In the genomic region with DNA sequence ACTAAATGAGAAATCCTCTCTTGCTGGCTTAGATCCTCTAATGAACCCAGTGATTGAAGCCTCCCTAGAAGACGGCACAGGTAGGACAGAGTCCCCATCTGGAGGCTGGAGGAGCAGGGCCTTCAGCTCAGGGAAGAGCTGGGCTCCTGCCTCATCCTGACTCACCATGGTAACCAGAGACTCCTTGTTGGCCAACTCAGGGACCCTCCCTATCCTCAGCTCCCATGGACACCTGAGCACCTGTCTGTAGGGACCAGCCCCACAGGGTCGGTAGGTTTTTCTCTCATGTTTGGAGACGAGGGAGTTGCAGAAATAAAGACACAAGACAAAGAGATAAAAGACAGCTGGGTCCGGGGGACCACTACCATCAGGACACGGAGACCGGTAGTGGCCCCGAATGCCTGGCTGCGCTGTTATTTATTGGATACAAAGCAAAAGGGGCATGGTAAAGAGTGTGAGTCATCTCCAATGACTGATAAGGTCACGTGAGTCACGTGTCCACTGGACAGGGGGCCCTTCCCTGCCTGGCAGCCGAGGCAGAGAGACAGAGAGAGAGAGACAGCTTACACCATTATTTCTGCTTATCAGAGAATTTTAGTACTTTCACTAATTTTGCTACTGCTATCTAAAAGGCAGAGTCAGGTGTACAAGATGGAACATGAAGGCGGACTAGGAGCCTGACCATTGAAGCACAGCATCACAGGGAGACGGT, we compare ENCODE assay signal across 14 cellular contexts. TPM values are rescaled to one million over a fixed set of nuclear protein-coding genes. Genes with fewer than 3 reads are reported as not detected.
A peak's percentile ranks its signal among the peaks of the same experiment; 100 is the strongest.
DNase-seq lines count a peak whose midpoint lies in the region; ATAC-seq and TF ChIP-seq lines count a peak whose summit lies in the region.
"Had no signal": no experiment of that assay in that cellular context is flagged by ENCODE, and none has a peak within 500 bp of the region (broad histone marks: within the 10 kb centered on the region; RNA-seq: fewer than 3 reads in every experiment).

No MANE protein-coding gene starts in this region.

- in situ Hi-C loops in brain microvascular endothelial cell (cut with HindIII; ENCODE audit: low pct_ligation_motif_present, low sequenced_read_pairs) = no loop called here

- no peaks in the 10 kb centered on the region for H3K27me3 ChIP-seq in brain microvascular endothelial cell (replicated peaks)

- intact Hi-C loops in activated CD8-positive, alpha-beta T cell treated with anti-CD3 and anti-CD28 coated beads for 36 hours (cut with micrococcal nuclease) = no loop called here

- H3K4me3 Mint-ChIP-seq in activated CD8-positive, alpha-beta T cell treated with anti-CD3 and anti-CD28 coated beads, Interleukin-2, amount 10 ng/mL, durations not matched to agents 7 days and 5 days = peak overlapping the region; percentile 83
- H3K4me3 Mint-ChIP-seq in activated CD8-positive, alpha-beta T cell treated with anti-CD3 and anti-CD28 coated beads for 36 hours = no peak overlapping the region
- H3K4me3 Mint-ChIP-seq in natural killer cell treated with Interleukin-12 subunit alpha and Interleukin-12 subunit beta and Interleukin-15 and Interleukin-18, amount 100 ng/mL, for 72 hours = peak overlapping the region; percentile 54
- H3K4me3 Mint-ChIP-seq: GM23338 had no signal

- H3K36me3 ChIP-seq in brain microvascular endothelial cell (replicated peaks) = no peaks in the 10 kb centered on the region
- H3K36me3 ChIP-seq: SJSA1, thoracic aorta had no signal

- TF ChIP-seq CTCF in activated CD8-positive, alpha-beta T cell treated with anti-CD3 and anti-CD28 coated beads for 36 hours (IDR thresholded peaks at IDR 0.05) = no peak
- no peak for TF ChIP-seq CTCF in brain microvascular endothelial cell (IDR thresholded peaks at IDR 0.05; ENCODE audit: low read depth, low read length, missing control alignments)

- H3K36me3 Mint-ChIP-seq in activated CD8-positive, alpha-beta T cell treated with anti-CD3 and anti-CD28 coated beads, Interleukin-2, amount 10 ng/mL, durations not matched to agents 7 days and 5 days (ENCODE audit: low read depth) = peaks cover 2% of the 10 kb centered on the region
- no peaks in the 10 kb centered on the region for H3K36me3 Mint-ChIP-seq in activated CD8-positive, alpha-beta T cell treated with anti-CD3 and anti-CD28 coated beads for 36 hours (ENCODE audit: low read depth)
- H3K36me3 Mint-ChIP-seq in natural killer cell treated with Interleukin-12 subunit alpha and Interleukin-12 subunit beta and Interleukin-15 and Interleukin-18, amount 100 ng/mL, for 72 hours = no peaks in the 10 kb centered on the region
- H3K36me3 Mint-ChIP-seq: CD4-positive, alpha-beta memory T cell had no signal

- H3K27ac ChIP-seq in brain microvascular endothelial cell = no peak overlapping the region
- H3K27ac ChIP-seq: SJSA1, thoracic aorta had no signal

- ATAC-seq in activated CD8-positive, alpha-beta T cell treated with anti-CD3 and anti-CD28 coated beads, Interleukin-2, amount 10 ng/mL, durations not matched to agents 7 days and 5 days = no peak
- ATAC-seq in activated CD8-positive, alpha-beta T cell treated with anti-CD3 and anti-CD28 coated beads for 36 hours = no peak
- no peak for ATAC-seq in natural killer cell treated with Interleukin-12 subunit alpha and Interleukin-12 subunit beta and Interleukin-15 and Interleukin-18, amount 100 ng/mL, for 72 hours
- ATAC-seq in GM18498 (IDR thresholded peaks at IDR 0.05; ENCODE audit: unreplicated experiment) = no peak
- ATAC-seq: GM23338 had no signal

- H3K27me3 Mint-ChIP-seq in activated CD8-positive, alpha-beta T cell treated with anti-CD3 and anti-CD28 coated beads, Interleukin-2, amount 10 ng/mL, durations not matched to agents 7 days and 5 days (ENCODE audit: low read depth) = peaks cover 22% of the 10 kb centered on the region
- H3K27me3 Mint-ChIP-seq in activated CD8-positive, alpha-beta T cell treated with anti-CD3 and anti-CD28 coated beads for 36 hours = peaks cover 1% of the 10 kb centered on the region
- no peaks in the 10 kb centered on the region for H3K27me3 Mint-ChIP-seq in natural killer cell treated with Interleukin-12 subunit alpha and Interleukin-12 subunit beta and Interleukin-15 and Interleukin-18, amount 100 ng/mL, for 72 hours

- H3K4me3 ChIP-seq in brain microvascular endothelial cell (ENCODE audit: low read depth, low read length) = no peak overlapping the region
- H3K4me3 ChIP-seq: GM23338, lung, SJSA1, thoracic aorta had no signal

- CTCF ChIA-PET in activated CD8-positive, alpha-beta T cell treated with anti-CD3 and anti-CD28 coated beads, Interleukin-2, amount 10 ng/mL, durations not matched to agents 7 days and 5 days (lab: Charles Lee) = interaction anchor here (1.0 to 1.9 kb wide), 5 partner anchors 9 to 91 kb away, joined by 3 to 16 read pairs (median 4); no protein-coding TSS in a partner anchor
- CTCF ChIA-PET in activated CD8-positive, alpha-beta T cell treated with anti-CD3 and anti-CD28 coated beads for 36 hours (lab: Charles Lee) = interaction anchor here (0.8 to 5.3 kb wide), 7 partner anchors 9 to 297 kb away, joined by 3 to 37 read pairs (median 4); no protein-coding TSS in a partner anchor

- no peaks in the 10 kb centered on the region for H3K9me3 Mint-ChIP-seq in activated CD8-positive, alpha-beta T cell treated with anti-CD3 and anti-CD28 coated beads, Interleukin-2, amount 10 ng/mL, durations not matched to agents 7 days and 5 days (ENCODE audit: insufficient read depth)
- no peaks in the 10 kb centered on the region for H3K9me3 Mint-ChIP-seq in activated CD8-positive, alpha-beta T cell treated with anti-CD3 and anti-CD28 coated beads for 36 hours
- H3K9me3 Mint-ChIP-seq in natural killer cell treated with Interleukin-12 subunit alpha and Interleukin-12 subunit beta and Interleukin-15 and Interleukin-18, amount 100 ng/mL, for 72 hours = no peaks in the 10 kb centered on the region
- H3K9me3 Mint-ChIP-seq: CD4-positive, alpha-beta memory T cell had no signal

- POLR2A ChIA-PET in activated CD8-positive, alpha-beta T cell treated with anti-CD3 and anti-CD28 coated beads, Interleukin-2, amount 10 ng/mL, durations not matched to agents 7 days and 5 days (lab: Charles Lee) = no interaction called here
- POLR2A ChIA-PET in activated CD8-positive, alpha-beta T cell treated with anti-CD3 and anti-CD28 coated beads for 36 hours (lab: Charles Lee) = no interaction called here

- H3K4me1 Mint-ChIP-seq in activated CD8-positive, alpha-beta T cell treated with anti-CD3 and anti-CD28 coated beads, Interleukin-2, amount 10 ng/mL, durations not matched to agents 7 days and 5 days (ENCODE audit: low read depth) = peaks cover 51% of the 10 kb centered on the region
- H3K4me1 Mint-ChIP-seq in activated CD8-positive, alpha-beta T cell treated with anti-CD3 and anti-CD28 coated beads for 36 hours (ENCODE audit: low read depth) = peaks cover 27% of the 10 kb centered on the region
- H3K4me1 Mint-ChIP-seq in natural killer cell treated with Interleukin-12 subunit alpha and Interleukin-12 subunit beta and Interleukin-15 and Interleukin-18, amount 100 ng/mL, for 72 hours (ENCODE audit: low read depth in 2 of 2) = peaks cover 36 to 46% of the 10 kb centered on the region in 2 donors
- H3K4me1 Mint-ChIP-seq: GM23338 had no signal

- DNase-seq in activated CD8-positive, alpha-beta T cell treated with anti-CD3 and anti-CD28 coated beads, Interleukin-2, amount 10 ng/mL, durations not matched to agents 7 days and 5 days = no peak
- no peak for DNase-seq in activated CD8-positive, alpha-beta T cell treated with anti-CD3 and anti-CD28 coated beads for 36 hours
- DNase-seq in ELR (ENCODE audit: low read depth) (peak; percentile 10), brain microvascular endothelial cell (peak; percentile 4), DMS53 treated with DMSO at 0.1 percent for 48 hours (lab: John Stamatoyannopoulos, UW; ENCODE audit: unreplicated experiment) (no peak), MV-4-11 (lab: John Stamatoyannopoulos, UW) (no peak)
- DNase-seq in natural killer cell treated with Interleukin-12 subunit alpha and Interleukin-12 subunit beta and Interleukin-15 and Interleukin-18, amount 100 ng/mL, for 72 hours (ENCODE audit: low spot score) = no peak
- DNase-seq: T1000 had no signal

- H3K27ac Mint-ChIP-seq in activated CD8-positive, alpha-beta T cell treated with anti-CD3 and anti-CD28 coated beads, Interleukin-2, amount 10 ng/mL, durations not matched to agents 7 days and 5 days = peak overlapping the region; percentile 57
- H3K27ac Mint-ChIP-seq in activated CD8-positive, alpha-beta T cell treated with anti-CD3 and anti-CD28 coated beads for 36 hours = no peak overlapping the region
- no peak overlapping the region for H3K27ac Mint-ChIP-seq in natural killer cell treated with Interleukin-12 subunit alpha and Interleukin-12 subunit beta and Interleukin-15 and Interleukin-18, amount 100 ng/mL, for 72 hours
- H3K27ac Mint-ChIP-seq: GM23338 had no signal

RNA-seq across cellular contexts. Expression of a gene that starts 26.6 kb away (rescaled TPM):
- total RNA-seq in activated CD8-positive, alpha-beta T cell treated with anti-CD3 and anti-CD28 coated beads, Interleukin-2, amount 10 ng/mL, durations not matched to agents 7 days and 5 days = not detected
- total RNA-seq in activated CD8-positive, alpha-beta T cell treated with anti-CD3 and anti-CD28 coated beads for 36 hours = not detected
- total RNA-seq in natural killer cell treated with Interleukin-12 subunit alpha and Interleukin-12 subunit beta and Interleukin-15 and Interleukin-18, amount 100 ng/mL, for 72 hours = 1 to 10 TPM; 7.9 to 8.7 TPM
- total RNA-seq: GM23338, SJSA1 had no signal

RNA-seq across cellular contexts. Expression of a gene that starts 44.0 kb away (rescaled TPM):
- under 1 TPM; 0.58 to 0.60 TPM for total RNA-seq in activated CD8-positive, alpha-beta T cell treated with anti-CD3 and anti-CD28 coated beads, Interleukin-2, amount 10 ng/mL, durations not matched to agents 7 days and 5 days
- total RNA-seq in activated CD8-positive, alpha-beta T cell treated with anti-CD3 and anti-CD28 coated beads for 36 hours = under 1 TPM; 0.40 to 0.65 TPM
- 1 to 10 TPM in 1 of 2 donors, under 1 TPM in 1; 0.69 to 1.1 TPM for total RNA-seq in natural killer cell treated with Interleukin-12 subunit alpha and Interleukin-12 subunit beta and Interleukin-15 and Interleukin-18, amount 100 ng/mL, for 72 hours
- total RNA-seq: GM23338, SJSA1 had no signal

RNA-seq across cellular contexts. Expression of a gene that starts 56.2 kb away (rescaled TPM):
- 1 to 10 TPM; 2.3 to 4.0 TPM for total RNA-seq in activated CD8-positive, alpha-beta T cell treated with anti-CD3 and anti-CD28 coated beads, Interleukin-2, amount 10 ng/mL, durations not matched to agents 7 days and 5 days
- under 1 TPM in 1 of 2 experiments, not detected in 1; 0.54 TPM for total RNA-seq in activated CD8-positive, alpha-beta T cell treated with anti-CD3 and anti-CD28 coated beads for 36 hours
- total RNA-seq in natural killer cell treated with Interleukin-12 subunit alpha and Interleukin-12 subunit beta and Interleukin-15 and Interleukin-18, amount 100 ng/mL, for 72 hours = 1 to 10 TPM in 1 of 2 donors, under 1 TPM in 1; 0.89 to 1.4 TPM
- total RNA-seq: SJSA1 had no signal

Comparison
In these comparisons a context has a peak if more than half of its experiments do, and no peak if none do; other contexts are left out.
1. DNase-seq: peak in ELR (single experiment) and brain microvascular endothelial cell (single experiment); none in activated CD8-positive, alpha-beta T cell treated with anti-CD3 and anti-CD28 coated beads, Interleukin-2, amount 10 ng/mL, durations not matched to agents 7 days and 5 days (single experiment), activated CD8-positive, alpha-beta T cell treated with anti-CD3 and anti-CD28 coated beads for 36 hours (single experiment), natural killer cell treated with Interleukin-12 subunit alpha and Interleukin-12 subunit beta and Interleukin-15 and Interleukin-18, amount 100 ng/mL, for 72 hours (single experiment), DMS53 treated with DMSO at 0.1 percent for 48 hours (single experiment) and MV-4-11 (single experiment).
2. RNA of a gene that starts 26.6 kb away (total RNA-seq): 7.9 to 8.7 TPM in natural killer cell treated with Interleukin-12 subunit alpha and Interleukin-12 subunit beta and Interleukin-15 and Interleukin-18, amount 100 ng/mL, for 72 hours; not detected in activated CD8-positive, alpha-beta T cell treated with anti-CD3 and anti-CD28 coated beads, Interleukin-2, amount 10 ng/mL, durations not matched to agents 7 days and 5 days and not detected in activated CD8-positive, alpha-beta T cell treated with anti-CD3 and anti-CD28 coated beads for 36 hours; every median in the first group is over 4 times any median in the second.